ENCODE assay signal across 22 cellular contexts in the genomic region with DNA sequence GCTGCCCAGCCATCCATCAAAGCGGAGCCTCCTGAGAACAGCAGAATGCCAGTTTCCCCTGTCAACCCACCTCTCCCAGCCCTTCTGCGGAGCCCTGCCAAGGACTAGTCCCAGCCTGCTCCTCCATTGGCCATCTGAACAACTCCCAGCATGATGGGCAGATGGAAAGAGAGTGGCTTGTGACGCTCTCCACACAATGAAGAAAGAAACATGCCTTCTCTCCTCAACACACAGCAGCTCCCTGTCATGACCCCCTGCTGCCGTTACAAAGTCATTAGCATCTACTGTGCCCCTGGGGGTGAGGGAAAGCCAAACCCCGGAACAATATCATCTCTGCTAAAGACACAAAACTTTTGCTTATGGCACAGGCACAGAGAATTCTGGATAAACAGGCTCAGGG.
"Had no signal": no experiment of that assay in that cellular context is flagged by ENCODE, and none has a peak within 500 bp of the region (broad histone marks: within the 10 kb centered on the region; RNA-seq: fewer than 3 reads in every experiment).

No MANE protein-coding gene starts in this region.

- H3K36me3 ChIP-seq: esophagus squamous epithelium, gastroesophageal sphincter, right atrium auricular region, tibial nerve had no signal

- ATAC-seq: effector memory CD8-positive, alpha-beta T cell; gastroesophageal sphincter; left cardiac atrium; left ventricle myocardium superior; psoas muscle had no signal

- H3K4me1 ChIP-seq: psoas muscle, testis had no signal

- H3K9me3 Mint-ChIP-seq: dendritic cell treated with granulocyte-macrophage colony-stimulating factor and Interleukin-4, amounts not matched to agents 40 ng/mL and 50 ng/mL, for 4 days; effector memory CD8-positive, alpha-beta T cell; naive B cell; nephron had no signal

- H3K4me3 ChIP-seq: esophagus squamous epithelium, gastroesophageal sphincter, lung, psoas muscle, right atrium auricular region, testis, tibial nerve had no signal

- DNase-seq: cerebellar nuclear complex; effector memory CD8-positive, alpha-beta T cell; esophagus squamous epithelium; foreskin fibroblast; glutamatergic neuron; kidney; left cardiac atrium; left ventricle myocardium superior; mesenchymal stem cell; naive B cell; psoas muscle; small intestine; stimulated activated CD4-positive, alpha-beta T cell treated with anti-CD3 and anti-CD28 coated beads, Interleukin-12 subunit alpha, Interleukin-12 subunit beta, amount 100 ng/mL, for 4 hours; stimulated activated naive CD4-positive, alpha-beta T cell; testis had no signal

- H3K4me1 Mint-ChIP-seq: naive B cell had no signal

- H3K27ac Mint-ChIP-seq: dendritic cell treated with granulocyte-macrophage colony-stimulating factor and Interleukin-4, amounts not matched to agents 40 ng/mL and 50 ng/mL, for 4 days; effector memory CD8-positive, alpha-beta T cell; naive B cell; nephron had no signal

- H3K9me3 ChIP-seq: esophagus squamous epithelium, gastroesophageal sphincter, psoas muscle, right atrium auricular region, testis, tibial nerve had no signal

- H3K27ac ChIP-seq: esophagus squamous epithelium, gastroesophageal sphincter, psoas muscle, right atrium auricular region, testis, tibial nerve had no signal

- FAIRE-seq: colon, kidney, small intestine had no signal

- H3K27me3 ChIP-seq: esophagus squamous epithelium, gastroesophageal sphincter, right atrium auricular region, testis, tibial nerve had no signal

- H3K4me3 Mint-ChIP-seq: dendritic cell treated with granulocyte-macrophage colony-stimulating factor and Interleukin-4, amounts not matched to agents 40 ng/mL and 50 ng/mL, for 4 days; effector memory CD8-positive, alpha-beta T cell; naive B cell; nephron had no signal
